In the genomic region with DNA sequence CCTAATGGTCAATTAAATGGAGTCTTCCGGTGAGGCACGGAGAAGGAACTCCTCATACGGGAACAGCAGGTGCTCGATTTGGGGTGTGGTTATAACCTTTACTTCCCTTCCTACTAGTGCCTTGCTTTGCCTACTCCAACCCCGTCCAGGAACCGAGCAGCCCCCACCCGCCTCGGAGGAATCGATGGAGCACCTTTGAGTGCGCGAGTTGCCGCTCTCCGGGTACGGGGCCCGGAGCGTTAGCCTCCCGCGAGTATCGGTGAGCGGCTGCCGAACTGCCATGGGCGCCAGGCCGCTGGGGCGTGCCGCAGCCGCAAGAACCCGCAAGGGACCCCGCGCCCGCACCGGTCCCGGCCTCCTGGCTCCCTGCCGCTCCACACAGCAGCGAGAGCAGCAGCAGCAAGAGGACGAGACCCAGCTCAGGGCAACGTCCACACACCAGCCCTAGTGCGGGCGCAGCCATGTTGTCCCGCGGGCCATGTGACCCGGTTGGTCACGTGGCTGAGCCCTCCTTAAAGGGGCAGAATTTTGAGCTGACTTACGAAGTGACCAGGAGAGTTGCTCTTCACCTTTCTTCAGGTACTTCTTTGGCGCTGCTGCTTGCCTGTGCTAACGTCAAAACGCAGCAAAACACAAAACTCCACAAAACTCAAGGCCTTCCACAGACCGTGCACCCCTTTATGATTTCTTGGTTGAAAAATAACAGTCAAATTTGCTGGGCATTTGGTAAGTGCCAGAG, we compare ENCODE assay signal across 1 cellular context.
A peak's percentile ranks its signal among the peaks of the same experiment; 100 is the strongest.
TF ChIP-seq lines count a peak whose summit lies in the region.

A gene (minus strand): TSS at position 487 of the 739 bp plus-strand sequence. CDS start 24 bp downstream, at position 463.

TF ChIP-seq in K562, 482 proteins besides CTCF, POLR2A, EP300 and RAD21 (continued from another document and continues in another):
- TF ChIP-seq, protein P1, sequence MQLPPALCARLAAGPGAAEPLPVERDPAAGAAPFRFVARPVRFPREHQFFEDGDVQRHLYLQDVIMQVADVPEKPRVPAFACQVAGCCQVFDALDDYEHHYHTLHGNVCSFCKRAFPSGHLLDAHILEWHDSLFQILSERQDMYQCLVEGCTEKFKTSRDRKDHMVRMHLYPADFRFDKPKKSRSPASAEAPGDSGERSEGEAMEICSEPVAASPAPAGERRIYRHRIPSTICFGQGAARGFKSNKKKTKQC (CRISPR knock-in tag; IDR thresholded peaks at IDR 0.05): peak; percentile 95
- TF ChIP-seq ZNF507 (tag; conservative IDR thresholded peaks at IDR 0.05) (no peak), RFX7 (CRISPR knock-in tag; IDR thresholded peaks at IDR 0.05) (no peak), HDAC6 (IDR thresholded peaks at IDR 0.05; ENCODE audit: low read depth, low read length) (no peak), C11orf30 (IDR thresholded peaks at IDR 0.05; ENCODE audit: low read depth) (peak; percentile 100), SPI1 (IDR thresholded peaks at IDR 0.05; ENCODE audit: borderline replicate concordance, low read depth, low read length) (0 out of 2 replicates have a peak, but pooled peaks have one; percentile 31), RNF2 (IDR thresholded peaks at IDR 0.05) (peak; percentile 96), NFE2 (IDR thresholded peaks at IDR 0.05; ENCODE audit: low read depth) (no peak), TAF1 (IDR thresholded peaks at IDR 0.05; ENCODE audit: control insufficient read depth, extremely low read depth, insufficient read depth, low read length, severe bottlenecking) (peak; percentile 95), ZKSCAN1 (IDR thresholded peaks at IDR 0.05; ENCODE audit: low read depth, low read length) (no peak; the same call in 1 of the 2 replicates), ZNF174 (CRISPR knock-in tag; IDR thresholded peaks at IDR 0.05) (no peak), COPS2 (conservative IDR thresholded peaks at IDR 0.05) (no peak), KDM5B (IDR thresholded peaks at IDR 0.05; ENCODE audit: insufficient replicate concordance, low read depth, low read length) (peak; percentile 95), U2AF1 (optimal IDR thresholded peaks at IDR 0.05; ENCODE audit: low read depth, low read length) (peak; percentile 87), MCM2 (IDR thresholded peaks at IDR 0.05; ENCODE audit: low read depth) (no peak), ARNT (IDR thresholded peaks at IDR 0.05) (0 out of 4 replicates have a peak, but pooled peaks of 1 of the 2 experiments have one; percentile 39), HNRNPH1 (optimal IDR thresholded peaks at IDR 0.05; ENCODE audit: low read depth, low read length) (no peak), ZNF143 (CRISPR knock-in tag; IDR thresholded peaks at IDR 0.05) (no peak), ZNF124 (CRISPR knock-in tag; IDR thresholded peaks at IDR 0.05) (no peak), CBX1 (IDR thresholded peaks at IDR 0.05; ENCODE audit: low read depth) (no peak), NFE2L1 (tag; IDR thresholded peaks at IDR 0.05; ENCODE audit: borderline replicate concordance, low read depth) (no peak), ZNF24 (IDR thresholded peaks at IDR 0.05) (no peak), SNRNP70 (optimal IDR thresholded peaks at IDR 0.05; ENCODE audit: low read depth, low read length) (no peak), ZNF76 (CRISPR knock-in tag; IDR thresholded peaks at IDR 0.05; ENCODE audit: borderline replicate concordance) (peak; percentile 74; the same call in 1 of the 2 replicates), RBM14 (IDR thresholded peaks at IDR 0.05; ENCODE audit: borderline replicate concordance, insufficient read depth, low read depth, low read length) (no peak), PHF21A (IDR thresholded peaks at IDR 0.05; ENCODE audit: borderline replicate concordance, low read depth) (peak; percentile 86; the same call in 1 of the 2 replicates), SMARCB1 (IDR thresholded peaks at IDR 0.05; ENCODE audit: insufficient read length, low read depth) (no peak), ZNF274 (IDR thresholded peaks at IDR 0.05; ENCODE audit: borderline replicate concordance, low read depth, low read length) (no peak), RBBP5 (IDR thresholded peaks at IDR 0.05; ENCODE audit: borderline replicate concordance, insufficient read depth, low read length, poor library complexity, severe bottlenecking) (peak; percentile 99), DMBX1 (CRISPR knock-in tag; IDR thresholded peaks at IDR 0.05; ENCODE audit: borderline replicate concordance) (no peak; the same call in 1 of the 2 replicates), MCM3 (IDR thresholded peaks at IDR 0.05) (no peak), NRF1 (conservative IDR thresholded peaks at IDR 0.05 in 1 of 2, IDR thresholded peaks at IDR 0.05 in 1 of 2) (peak; percentile 19 to 38), CREB1 (IDR thresholded peaks at IDR 0.05) (peak; percentile 61), CREB1 (CRISPR knock-in tag; IDR thresholded peaks at IDR 0.05) (peak; percentile 70), CBFA2T3 (IDR thresholded peaks at IDR 0.05) (0 out of 2 replicates have a peak, but pooled peaks have one; percentile 22), ZNF699 (CRISPR knock-in tag; IDR thresholded peaks at IDR 0.05; ENCODE audit: insufficient replicate concordance) (no peak), KLF13 (tag; IDR thresholded peaks at IDR 0.05; ENCODE audit: borderline replicate concordance, low read depth) (peak; percentile 52), ZNF696 (CRISPR knock-in tag; conservative IDR thresholded peaks at IDR 0.05) (no peak), BRD9 (IDR thresholded peaks at IDR 0.05; ENCODE audit: low read depth, partially characterized antibody) (no peak), ZNF197 (CRISPR knock-in tag; IDR thresholded peaks at IDR 0.05; ENCODE audit: low read depth) (no peak), RBM39 (optimal IDR thresholded peaks at IDR 0.05; ENCODE audit: low read depth, low read length) (no peak), NONO (IDR thresholded peaks at IDR 0.05; ENCODE audit: low read depth in 2 of 2, low read length in 1 of 2) (peak; percentile 39 to 65; a peak in 2 of 4 replicates), BRF1 (IDR thresholded peaks at IDR 0.05; ENCODE audit: borderline replicate concordance, extremely low read depth, insufficient read length) (no peak), ZNF785 (CRISPR knock-in tag; IDR thresholded peaks at IDR 0.05) (no peak), PML (IDR thresholded peaks at IDR 0.05; ENCODE audit: low read length) (peak; percentile 64; the same call in 1 of the 2 replicates), KHSRP (IDR thresholded peaks at IDR 0.05) (no peak), TAF7 (tag; IDR thresholded peaks at IDR 0.05) (peak; percentile 91), ZNF133 (CRISPR knock-in tag; IDR thresholded peaks at IDR 0.05) (no peak), ZBTB17 (CRISPR knock-in tag; IDR thresholded peaks at IDR 0.05) (peak; percentile 83), TEAD4 (IDR thresholded peaks at IDR 0.05; ENCODE audit: low read length) (no peak), TEAD4 (CRISPR knock-in tag; IDR thresholded peaks at IDR 0.05; ENCODE audit: borderline replicate concordance) (no peak)
- TF ChIP-seq, protein P2, sequence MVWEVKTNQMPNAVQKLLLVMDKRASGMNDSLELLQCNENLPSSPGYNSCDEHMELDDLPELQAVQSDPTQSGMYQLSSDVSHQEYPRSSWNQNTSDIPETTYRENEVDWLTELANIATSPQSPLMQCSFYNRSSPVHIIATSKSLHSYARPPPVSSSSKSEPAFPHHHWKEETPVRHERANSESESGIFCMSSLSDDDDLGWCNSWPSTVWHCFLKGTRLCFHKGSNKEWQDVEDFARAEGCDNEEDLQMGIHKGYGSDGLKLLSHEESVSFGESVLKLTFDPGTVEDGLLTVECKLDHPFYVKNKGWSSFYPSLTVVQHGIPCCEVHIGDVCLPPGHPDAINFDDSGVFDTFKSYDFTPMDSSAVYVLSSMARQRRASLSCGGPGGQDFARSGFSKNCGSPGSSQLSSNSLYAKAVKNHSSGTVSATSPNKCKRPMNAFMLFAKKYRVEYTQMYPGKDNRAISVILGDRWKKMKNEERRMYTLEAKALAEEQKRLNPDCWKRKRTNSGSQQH (CRISPR knock-in tag; IDR thresholded peaks at IDR 0.05): no peak
- TF ChIP-seq, protein P3, sequence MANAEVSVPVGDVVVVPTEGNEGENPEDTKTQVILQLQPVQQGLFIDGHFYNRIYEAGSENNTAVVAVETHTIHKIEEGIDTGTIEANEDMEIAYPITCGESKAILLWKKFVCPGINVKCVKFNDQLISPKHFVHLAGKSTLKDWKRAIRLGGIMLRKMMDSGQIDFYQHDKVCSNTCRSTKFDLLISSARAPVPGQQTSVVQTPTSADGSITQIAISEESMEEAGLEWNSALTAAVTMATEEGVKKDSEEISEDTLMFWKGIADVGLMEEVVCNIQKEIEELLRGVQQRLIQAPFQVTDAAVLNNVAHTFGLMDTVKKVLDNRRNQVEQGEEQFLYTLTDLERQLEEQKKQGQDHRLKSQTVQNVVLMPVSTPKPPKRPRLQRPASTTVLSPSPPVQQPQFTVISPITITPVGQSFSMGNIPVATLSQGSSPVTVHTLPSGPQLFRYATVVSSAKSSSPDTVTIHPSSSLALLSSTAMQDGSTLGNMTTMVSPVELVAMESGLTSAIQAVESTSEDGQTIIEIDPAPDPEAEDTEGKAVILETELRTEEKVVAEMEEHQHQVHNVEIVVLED (CRISPR knock-in tag; IDR thresholded peaks at IDR 0.05): peak; percentile 46; the same call in 1 of the 2 replicates
- TF ChIP-seq, protein P4, sequence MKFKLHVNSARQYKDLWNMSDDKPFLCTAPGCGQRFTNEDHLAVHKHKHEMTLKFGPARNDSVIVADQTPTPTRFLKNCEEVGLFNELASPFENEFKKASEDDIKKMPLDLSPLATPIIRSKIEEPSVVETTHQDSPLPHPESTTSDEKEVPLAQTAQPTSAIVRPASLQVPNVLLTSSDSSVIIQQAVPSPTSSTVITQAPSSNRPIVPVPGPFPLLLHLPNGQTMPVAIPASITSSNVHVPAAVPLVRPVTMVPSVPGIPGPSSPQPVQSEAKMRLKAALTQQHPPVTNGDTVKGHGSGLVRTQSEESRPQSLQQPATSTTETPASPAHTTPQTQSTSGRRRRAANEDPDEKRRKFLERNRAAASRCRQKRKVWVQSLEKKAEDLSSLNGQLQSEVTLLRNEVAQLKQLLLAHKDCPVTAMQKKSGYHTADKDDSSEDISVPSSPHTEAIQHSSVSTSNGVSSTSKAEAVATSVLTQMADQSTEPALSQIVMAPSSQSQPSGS (CRISPR knock-in tag; IDR thresholded peaks at IDR 0.05): no peak
- TF ChIP-seq, protein P5, sequence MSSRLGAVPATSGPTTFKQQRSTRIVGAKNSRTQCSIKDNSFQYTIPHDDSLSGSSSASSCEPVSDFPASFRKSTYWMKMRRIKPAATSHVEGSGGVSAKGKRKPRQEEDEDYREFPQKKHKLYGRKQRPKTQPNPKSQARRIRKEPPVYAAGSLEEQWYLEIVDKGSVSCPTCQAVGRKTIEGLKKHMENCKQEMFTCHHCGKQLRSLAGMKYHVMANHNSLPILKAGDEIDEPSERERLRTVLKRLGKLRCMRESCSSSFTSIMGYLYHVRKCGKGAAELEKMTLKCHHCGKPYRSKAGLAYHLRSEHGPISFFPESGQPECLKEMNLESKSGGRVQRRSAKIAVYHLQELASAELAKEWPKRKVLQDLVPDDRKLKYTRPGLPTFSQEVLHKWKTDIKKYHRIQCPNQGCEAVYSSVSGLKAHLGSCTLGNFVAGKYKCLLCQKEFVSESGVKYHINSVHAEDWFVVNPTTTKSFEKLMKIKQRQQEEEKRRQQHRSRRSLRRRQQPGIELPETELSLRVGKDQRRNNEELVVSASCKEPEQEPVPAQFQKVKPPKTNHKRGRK (tag; IDR thresholded peaks at IDR 0.05): no peak
- TF ChIP-seq, protein P6, sequence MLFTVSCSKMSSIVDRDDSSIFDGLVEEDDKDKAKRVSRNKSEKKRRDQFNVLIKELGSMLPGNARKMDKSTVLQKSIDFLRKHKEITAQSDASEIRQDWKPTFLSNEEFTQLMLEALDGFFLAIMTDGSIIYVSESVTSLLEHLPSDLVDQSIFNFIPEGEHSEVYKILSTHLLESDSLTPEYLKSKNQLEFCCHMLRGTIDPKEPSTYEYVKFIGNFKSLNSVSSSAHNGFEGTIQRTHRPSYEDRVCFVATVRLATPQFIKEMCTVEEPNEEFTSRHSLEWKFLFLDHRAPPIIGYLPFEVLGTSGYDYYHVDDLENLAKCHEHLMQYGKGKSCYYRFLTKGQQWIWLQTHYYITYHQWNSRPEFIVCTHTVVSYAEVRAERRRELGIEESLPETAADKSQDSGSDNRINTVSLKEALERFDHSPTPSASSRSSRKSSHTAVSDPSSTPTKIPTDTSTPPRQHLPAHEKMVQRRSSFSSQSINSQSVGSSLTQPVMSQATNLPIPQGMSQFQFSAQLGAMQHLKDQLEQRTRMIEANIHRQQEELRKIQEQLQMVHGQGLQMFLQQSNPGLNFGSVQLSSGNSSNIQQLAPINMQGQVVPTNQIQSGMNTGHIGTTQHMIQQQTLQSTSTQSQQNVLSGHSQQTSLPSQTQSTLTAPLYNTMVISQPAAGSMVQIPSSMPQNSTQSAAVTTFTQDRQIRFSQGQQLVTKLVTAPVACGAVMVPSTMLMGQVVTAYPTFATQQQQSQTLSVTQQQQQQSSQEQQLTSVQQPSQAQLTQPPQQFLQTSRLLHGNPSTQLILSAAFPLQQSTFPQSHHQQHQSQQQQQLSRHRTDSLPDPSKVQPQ (CRISPR knock-in tag; IDR thresholded peaks at IDR 0.05; ENCODE audit: borderline replicate concordance): peak; percentile 90; the same call in 1 of the 2 replicates
- TF ChIP-seq, protein P7, sequence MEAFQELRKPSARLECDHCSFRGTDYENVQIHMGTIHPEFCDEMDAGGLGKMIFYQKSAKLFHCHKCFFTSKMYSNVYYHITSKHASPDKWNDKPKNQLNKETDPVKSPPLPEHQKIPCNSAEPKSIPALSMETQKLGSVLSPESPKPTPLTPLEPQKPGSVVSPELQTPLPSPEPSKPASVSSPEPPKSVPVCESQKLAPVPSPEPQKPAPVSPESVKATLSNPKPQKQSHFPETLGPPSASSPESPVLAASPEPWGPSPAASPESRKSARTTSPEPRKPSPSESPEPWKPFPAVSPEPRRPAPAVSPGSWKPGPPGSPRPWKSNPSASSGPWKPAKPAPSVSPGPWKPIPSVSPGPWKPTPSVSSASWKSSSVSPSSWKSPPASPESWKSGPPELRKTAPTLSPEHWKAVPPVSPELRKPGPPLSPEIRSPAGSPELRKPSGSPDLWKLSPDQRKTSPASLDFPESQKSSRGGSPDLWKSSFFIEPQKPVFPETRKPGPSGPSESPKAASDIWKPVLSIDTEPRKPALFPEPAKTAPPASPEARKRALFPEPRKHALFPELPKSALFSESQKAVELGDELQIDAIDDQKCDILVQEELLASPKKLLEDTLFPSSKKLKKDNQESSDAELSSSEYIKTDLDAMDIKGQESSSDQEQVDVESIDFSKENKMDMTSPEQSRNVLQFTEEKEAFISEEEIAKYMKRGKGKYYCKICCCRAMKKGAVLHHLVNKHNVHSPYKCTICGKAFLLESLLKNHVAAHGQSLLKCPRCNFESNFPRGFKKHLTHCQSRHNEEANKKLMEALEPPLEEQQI (IDR thresholded peaks at IDR 0.05): peak; percentile 85
- TF ChIP-seq, protein P8, sequence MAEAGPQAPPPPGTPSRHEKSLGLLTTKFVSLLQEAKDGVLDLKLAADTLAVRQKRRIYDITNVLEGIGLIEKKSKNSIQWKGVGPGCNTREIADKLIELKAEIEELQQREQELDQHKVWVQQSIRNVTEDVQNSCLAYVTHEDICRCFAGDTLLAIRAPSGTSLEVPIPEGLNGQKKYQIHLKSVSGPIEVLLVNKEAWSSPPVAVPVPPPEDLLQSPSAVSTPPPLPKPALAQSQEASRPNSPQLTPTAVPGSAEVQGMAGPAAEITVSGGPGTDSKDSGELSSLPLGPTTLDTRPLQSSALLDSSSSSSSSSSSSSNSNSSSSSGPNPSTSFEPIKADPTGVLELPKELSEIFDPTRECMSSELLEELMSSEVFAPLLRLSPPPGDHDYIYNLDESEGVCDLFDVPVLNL (CRISPR knock-in tag; IDR thresholded peaks at IDR 0.05; ENCODE audit: low read depth): 0 out of 2 replicates have a peak, but pooled peaks have one; percentile 54
